26 cellular contexts compared by ENCODE assay signal in the genomic region with DNA sequence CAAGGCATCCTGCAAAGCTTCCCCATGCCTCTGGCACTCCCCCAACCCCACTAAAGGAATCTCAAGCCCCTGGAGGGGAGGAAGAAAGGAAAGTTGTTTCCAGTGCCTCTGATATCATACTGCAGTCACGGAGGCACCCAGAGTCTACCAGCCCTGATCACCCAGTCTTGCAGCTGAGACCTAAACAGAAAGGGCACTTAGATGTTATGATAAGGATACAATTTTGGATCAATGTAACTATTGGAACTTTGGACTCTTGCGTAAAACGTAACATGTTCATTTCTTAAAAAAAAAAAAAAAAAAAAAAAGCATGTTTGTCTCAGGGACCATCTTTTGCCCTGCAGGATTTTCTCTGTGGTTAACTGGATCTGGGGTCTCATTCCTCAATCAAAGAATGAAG.
"Had no signal": no experiment of that assay in that cellular context is flagged by ENCODE, and none has a peak within 500 bp of the region (broad histone marks: within the 10 kb centered on the region; RNA-seq: fewer than 3 reads in every experiment).

No MANE protein-coding gene starts in this region.

- H3K4me2 ChIP-seq: hepatocyte had no signal

- H3K27me3 ChIP-seq: left lung had no signal

- H3K79me2 ChIP-seq: hepatocyte had no signal

- H3K4me1 Mint-ChIP-seq: immature natural killer cell had no signal

- H3K36me3 Mint-ChIP-seq: immature natural killer cell, mesothelial cell of epicardium had no signal

- ATAC-seq: foreskin keratinocyte, gastroesophageal sphincter, heart left ventricle, left colon, left lung, left ventricle myocardium superior, lower lobe of right lung, mucosa of descending colon had no signal

- H3K9me3 ChIP-seq: esophagus muscularis mucosa, gastroesophageal sphincter, heart left ventricle, left lung, lower lobe of right lung, mucosa of descending colon had no signal

- H2AFZ ChIP-seq: hepatocyte had no signal

- FAIRE-seq: colon, endothelial cell of umbilical vein, frontal cortex, kidney had no signal

- H3K36me3 ChIP-seq: esophagus muscularis mucosa, gastroesophageal sphincter, heart left ventricle, left lung, lower lobe of right lung had no signal

- H3K27ac Mint-ChIP-seq: immature natural killer cell, mesothelial cell of epicardium had no signal

- H3K27ac ChIP-seq: coronary artery, dorsolateral prefrontal cortex, esophagus muscularis mucosa, foreskin keratinocyte, gastroesophageal sphincter, heart left ventricle, hepatocyte, left lung, lower lobe of right lung had no signal

- H3K4me3 ChIP-seq: coronary artery, dorsolateral prefrontal cortex, esophagus muscularis mucosa, gastroesophageal sphincter, heart left ventricle, hepatocyte, left lung, lower lobe of right lung, mucosa of descending colon had no signal

- H3K4me1 ChIP-seq: foreskin keratinocyte, left lung, lower lobe of right lung had no signal

- DNase-seq: dermis blood vessel endothelial cell; dorsolateral prefrontal cortex; effector CD4-positive, alpha-beta T cell; effector memory CD4-positive, alpha-beta T cell; foreskin keratinocyte; heart left ventricle; hypothalamus; immature natural killer cell; islet precursor cell; kidney; kidney glomerular epithelial cell; left colon; left lung; left ventricle myocardium superior; lower lobe of right lung; mesenchymal stem cell; mucosa of descending colon; naive B cell had no signal

- H3K9me3 Mint-ChIP-seq: mesothelial cell of epicardium had no signal

- H3K4me3 Mint-ChIP-seq: immature natural killer cell, mesothelial cell of epicardium, naive B cell had no signal
